ENCODE assay signal across 13 cellular contexts in genomic region chr9:121185178-121185745, GRCh38. TPM values are rescaled to one million over a fixed set of nuclear protein-coding genes. Genes with fewer than 3 reads are reported as not detected.
DNase-seq lines count a peak whose midpoint lies in the region; ATAC-seq and TF ChIP-seq lines count a peak whose summit lies in the region.
"Had no signal": no experiment of that assay in that cellular context is flagged by ENCODE, and none has a peak within 500 bp of the region (broad histone marks: within the 10 kb centered on the region; RNA-seq: fewer than 3 reads in every experiment).

No MANE protein-coding gene starts in this region.

- no peak overlapping the region for H3K4me3 ChIP-seq in cardiac muscle cell
- H3K4me3 ChIP-seq: ovary had no signal

- H3K4me3 Mint-ChIP-seq in central memory CD8-positive, alpha-beta T cell = no peak overlapping the region
- H3K4me3 Mint-ChIP-seq in stimulated activated naive CD8-positive, alpha-beta T cell treated with anti-CD3 and anti-CD28 coated beads, Interleukin-15, amount 100 ng/mL, for 72 hours = no peak overlapping the region
- H3K4me3 Mint-ChIP-seq: activated T-helper 1 cell treated with anti-CD3 and anti-CD28 coated beads, Interleukin-12 subunit alpha, Interleukin-12 subunit beta, Interleukin-2, Interleukin-4 antibody, amounts not matched to agents 30 ng/mL and 10 ng/mL and 1 ng/mL, durations not matched to agents 14 hours and 24 hours and 36 hours had no signal

- DNase-seq in cardiac muscle cell (ENCODE audit: low read depth in 1 of 2, low spot score in 1 of 2) (no peak), cardiac septum (ENCODE audit: low spot score) (no peak), MV-4-11 (lab: John Stamatoyannopoulos, UW) (peak; percentile 22), GF-D8 (lab: John Stamatoyannopoulos, UW) (no peak), DMS153 treated with DMSO at 0.1 percent for 48 hours (lab: John Stamatoyannopoulos, UW; ENCODE audit: unreplicated experiment) (no peak)
- DNase-seq in central memory CD8-positive, alpha-beta T cell (ENCODE audit: low spot score in 2 of 2) = no peak
- no peak for DNase-seq in stimulated activated naive CD8-positive, alpha-beta T cell treated with anti-CD3 and anti-CD28 coated beads, Interleukin-15, amount 100 ng/mL, for 72 hours
- DNase-seq: activated CD4-positive, CD25-positive, alpha-beta regulatory T cell treated with anti-CD3 and anti-CD28 coated beads, Interleukin-2, amount 50 U/mL, for 72 hours; NCI-H1436; ovary had no signal

- H3K9me3 Mint-ChIP-seq in central memory CD8-positive, alpha-beta T cell = no peaks in the 10 kb centered on the region
- no peaks in the 10 kb centered on the region for H3K9me3 Mint-ChIP-seq in stimulated activated naive CD8-positive, alpha-beta T cell treated with anti-CD3 and anti-CD28 coated beads, Interleukin-15, amount 100 ng/mL, for 72 hours
- H3K9me3 Mint-ChIP-seq: activated T-helper 1 cell treated with anti-CD3 and anti-CD28 coated beads, Interleukin-12 subunit alpha, Interleukin-12 subunit beta, Interleukin-2, Interleukin-4 antibody, amounts not matched to agents 30 ng/mL and 10 ng/mL and 1 ng/mL, durations not matched to agents 14 hours and 24 hours and 36 hours had no signal

- no peaks in the 10 kb centered on the region for H3K27me3 ChIP-seq in cardiac muscle cell
- H3K27me3 ChIP-seq: ovary had no signal

- no peaks in the 10 kb centered on the region for H3K9me3 ChIP-seq in cardiac muscle cell (ENCODE audit: low read depth)
- H3K9me3 ChIP-seq: ovary had no signal

- peak; percentile 21 for ATAC-seq in central memory CD8-positive, alpha-beta T cell (replicated peaks; ENCODE audit: extremely low read depth, poor library complexity, severe bottlenecking)
- ATAC-seq in stimulated activated naive CD8-positive, alpha-beta T cell treated with anti-CD3 and anti-CD28 coated beads, Interleukin-15, amount 100 ng/mL, for 72 hours = peak; percentile 31
- no peak for ATAC-seq in GM21717 (IDR thresholded peaks at IDR 0.05; ENCODE audit: unreplicated experiment)
- ATAC-seq: Panc1 had no signal

- peaks cover 48% of the 10 kb centered on the region for H3K4me1 Mint-ChIP-seq in central memory CD8-positive, alpha-beta T cell
- peaks cover 62% of the 10 kb centered on the region for H3K4me1 Mint-ChIP-seq in stimulated activated naive CD8-positive, alpha-beta T cell treated with anti-CD3 and anti-CD28 coated beads, Interleukin-15, amount 100 ng/mL, for 72 hours

- peak overlapping the region; percentile 68 for H3K27ac Mint-ChIP-seq in central memory CD8-positive, alpha-beta T cell (ENCODE audit: low read depth)
- H3K27ac Mint-ChIP-seq in stimulated activated naive CD8-positive, alpha-beta T cell treated with anti-CD3 and anti-CD28 coated beads, Interleukin-15, amount 100 ng/mL, for 72 hours = peak overlapping the region in 1 of 2 donors; percentile 88

- TF ChIP-seq CTCF in cardiac muscle cell (IDR thresholded peaks at IDR 0.05; ENCODE audit: low read depth, low read length) = no peak

- H3K27me3 Mint-ChIP-seq in central memory CD8-positive, alpha-beta T cell = no peaks in the 10 kb centered on the region
- no peaks in the 10 kb centered on the region for H3K27me3 Mint-ChIP-seq in stimulated activated naive CD8-positive, alpha-beta T cell treated with anti-CD3 and anti-CD28 coated beads, Interleukin-15, amount 100 ng/mL, for 72 hours

- peak overlapping the region; percentile 78 for H3K27ac ChIP-seq in cardiac muscle cell
- H3K27ac ChIP-seq: ovary had no signal

- peaks cover 44% of the 10 kb centered on the region for H3K4me1 ChIP-seq in cardiac muscle cell (ENCODE audit: low read depth)

- peaks cover 22% of the 10 kb centered on the region for H3K36me3 ChIP-seq in cardiac muscle cell
- H3K36me3 ChIP-seq: ovary had no signal

- intact Hi-C loops in cardiac septum (cut with DNase I) = no loop called here

- peaks cover 50% of the 10 kb centered on the region for H3K36me3 Mint-ChIP-seq in central memory CD8-positive, alpha-beta T cell (ENCODE audit: insufficient read depth)

RNA-seq across cellular contexts. Expression of gene RAB14, which starts 16.4 kb away (rescaled TPM):
- total RNA-seq in cardiac muscle cell (16.5 and 17.4 TPM in 2 replicates), cardiac septum (49.9 TPM)
- polyA plus RNA-seq in cardiac muscle cell = 54.2 and 68.0 TPM in 2 replicates
